ENCODE assay signal across 7 cellular contexts in genomic region chr11:108063410-108063809, GRCh38.
"Had no signal": no experiment of that assay in that cellular context is flagged by ENCODE, and none has a peak within 500 bp of the region (broad histone marks: within the 10 kb centered on the region; RNA-seq: fewer than 3 reads in every experiment).

No MANE protein-coding gene starts in this region.

- H3K4me3 Mint-ChIP-seq: HFFc6, IgD-negative memory B cell had no signal

- H3K27me3 Mint-ChIP-seq: IgD-negative memory B cell had no signal

- H3K9me3 Mint-ChIP-seq: HFFc6 had no signal

- H3K27ac Mint-ChIP-seq: HFFc6, IgD-negative memory B cell had no signal

- FAIRE-seq: HepG2 had no signal

- DNase-seq: GM23248, GOT3, H7, HFFc6 had no signal

- ATAC-seq: HCT116, HepG2 had no signal
